In the genomic region with DNA sequence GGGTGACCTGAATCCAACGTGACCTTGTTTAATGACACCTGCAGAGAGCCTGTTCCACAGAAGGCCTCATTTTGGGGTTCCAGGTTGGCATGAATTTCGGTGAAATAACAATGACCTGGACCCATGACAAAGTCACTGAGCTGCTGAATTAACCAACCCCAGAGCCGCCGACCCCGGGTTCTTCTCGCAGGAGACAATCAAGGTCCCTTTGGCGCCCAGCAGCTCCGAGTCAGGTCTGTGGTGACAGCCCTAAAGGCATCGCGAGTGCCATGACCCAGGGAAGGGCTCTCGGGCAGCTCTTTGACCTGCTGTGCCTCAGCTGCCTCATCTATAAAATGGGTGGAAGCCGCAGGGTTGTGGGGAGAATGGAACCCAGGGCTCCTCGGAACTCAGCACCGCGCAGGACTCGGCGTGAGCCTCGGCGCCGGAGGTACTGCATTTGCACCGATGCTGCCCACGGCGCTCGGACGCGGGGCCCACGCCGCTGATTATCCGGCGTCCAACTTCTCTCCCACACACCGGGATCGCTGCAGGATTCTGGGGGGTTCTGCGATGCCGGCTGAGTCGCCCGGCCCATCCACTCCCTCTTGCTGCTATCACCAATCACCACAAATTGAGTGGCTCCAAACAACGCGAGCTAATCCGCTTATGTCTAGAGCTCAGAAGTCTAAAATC, we compare ENCODE assay signal across 16 cellular contexts. TPM values are rescaled to one million over a fixed set of nuclear protein-coding genes. Genes with fewer than 3 reads are reported as not detected.
DNase-seq lines count a peak whose midpoint lies in the region; ATAC-seq and TF ChIP-seq lines count a peak whose summit lies in the region.
"Had no signal": no experiment of that assay in that cellular context is flagged by ENCODE, and none has a peak within 500 bp of the region (broad histone marks: within the 10 kb centered on the region; RNA-seq: fewer than 3 reads in every experiment).

No MANE protein-coding gene starts in this region.

- peaks cover 36% of the 10 kb centered on the region for H3K9me3 Mint-ChIP-seq in nephron progenitor cell
- H3K9me3 Mint-ChIP-seq: CD4-positive, alpha-beta T cell had no signal

- H3K4me1 ChIP-seq in right cardiac atrium (ENCODE audit: control insufficient read depth, insufficient read depth, low read length) (no peaks in the 10 kb centered on the region), right atrium auricular region (peaks cover 0 to 6% of the 10 kb centered on the region in 2 donors)
- H3K4me1 ChIP-seq: Caco-2 had no signal

- H3K4me3 Mint-ChIP-seq in nephron progenitor cell: no peak overlapping the region
- H3K4me3 Mint-ChIP-seq: CD4-positive, alpha-beta T cell had no signal

- H3K9me3 ChIP-seq in right cardiac atrium (ENCODE audit: control insufficient read depth, low read length): no peaks in the 10 kb centered on the region
- no peaks in the 10 kb centered on the region for H3K9me3 ChIP-seq in right atrium auricular region
- no peaks in the 10 kb centered on the region for H3K9me3 ChIP-seq in WERI-Rb-1 (ENCODE audit: severe bottlenecking)

- peaks cover 9% of the 10 kb centered on the region for H3K4me1 Mint-ChIP-seq in nephron progenitor cell

- no peaks in the 10 kb centered on the region for H3K27me3 ChIP-seq in right cardiac atrium (ENCODE audit: control insufficient read depth, insufficient read depth)
- H3K27me3 ChIP-seq in right atrium auricular region: no peaks in the 10 kb centered on the region
- no peaks in the 10 kb centered on the region for H3K27me3 ChIP-seq in WERI-Rb-1 (ENCODE audit: insufficient read depth, low read depth, severe bottlenecking)

- intact Hi-C loops in right cardiac atrium (cut with DNase I): no loop called here

- peaks cover 64% of the 10 kb centered on the region for H3K36me3 Mint-ChIP-seq in nephron progenitor cell (ENCODE audit: low read depth)

- ATAC-seq in right cardiac atrium: no peak

- no peak overlapping the region for H3K27ac ChIP-seq in right cardiac atrium (ENCODE audit: low read length)
- H3K27ac ChIP-seq in right atrium auricular region: no peak overlapping the region
- no peak overlapping the region for H3K27ac ChIP-seq in WERI-Rb-1
- H3K27ac ChIP-seq: C4-2B, GM23248 had no signal

- peak overlapping the region; percentile 45 for H3K27ac Mint-ChIP-seq in nephron progenitor cell
- H3K27ac Mint-ChIP-seq: CD4-positive, alpha-beta T cell had no signal

- TF ChIP-seq CTCF in right atrium auricular region (IDR thresholded peaks at IDR 0.05) (no peak), WERI-Rb-1 (IDR thresholded peaks at IDR 0.05; ENCODE audit: low read depth, low read length) (no peak), nephron progenitor cell (IDR thresholded peaks at IDR 0.05) (no peak)

- DNase-seq in right cardiac atrium (peak in 2 of 3 donors; percentile 45 to 51), right atrium auricular region (ENCODE audit: low spot score) (no peak), WERI-Rb-1 (peak; percentile 29), nephron progenitor cell (no peak), HT-29 (ENCODE audit: low spot score) (no peak), AG08395 (ENCODE audit: low spot score) (no peak)
- DNase-seq: ACHN; AML-193; Caco-2; CD4-positive, alpha-beta T cell; GM23248; HCEC 1CT; IMR-90 had no signal

- H3K27me3 Mint-ChIP-seq in nephron progenitor cell (ENCODE audit: low read depth, poor library complexity): peaks cover 14% of the 10 kb centered on the region

- H3K4me3 ChIP-seq in right cardiac atrium (ENCODE audit: low read length): no peak overlapping the region
- H3K4me3 ChIP-seq in right atrium auricular region: no peak overlapping the region
- H3K4me3 ChIP-seq in WERI-Rb-1 (ENCODE audit: low read depth, low read length): no peak overlapping the region
- H3K4me3 ChIP-seq: GM23248 had no signal

- H3K36me3 ChIP-seq in right atrium auricular region: no peaks in the 10 kb centered on the region
- H3K36me3 ChIP-seq in WERI-Rb-1: peaks cover 20% of the 10 kb centered on the region

- 96% methylated on average over 39 of the region's 39 CpGs for WGBS in right cardiac atrium

RNA-seq across cellular contexts. Expression of a gene that starts 5.7 kb away (rescaled TPM):
- 10 to 100 TPM; 14.3 to 20.0 (median 17.6) TPM for total RNA-seq in right cardiac atrium
- polyA plus RNA-seq in right cardiac atrium: 21.0 TPM
- 10 to 100 TPM in 1 of 2 donors, 1 to 10 TPM in 1; 9.6 to 26.8 TPM for total RNA-seq in right atrium auricular region
- total RNA-seq in HT-29 (2014; rRNA removed; shearing (Covaris generic)): 0.29 TPM in 1 of 2 replicates, not detected in the other
- total RNA-seq: GM23248, IMR-90 had no signal
- polyA plus RNA-seq: GM23248 had no signal

RNA-seq across cellular contexts. Expression of a gene that starts 41.1 kb away (rescaled TPM):
- under 1 TPM; 0.28 to 0.59 (median 0.36) TPM for total RNA-seq in right cardiac atrium
- polyA plus RNA-seq in right cardiac atrium: 0.27 TPM
- not detected for total RNA-seq in right atrium auricular region
- total RNA-seq in HT-29 (2014; rRNA removed; shearing (Covaris generic)): 0.31 TPM in 1 of 2 replicates, not detected in the other
- total RNA-seq: H4, HT1080, IMR-90 had no signal

RNA-seq across cellular contexts. Expression of a gene that starts 46.2 kb away (rescaled TPM):
- total RNA-seq in right cardiac atrium (1 to 10 TPM in 1 of 4 donors, under 1 TPM in 3; 0.35 to 1.2 (median 0.63) TPM), right atrium auricular region (under 1 TPM; 0.26 to 0.55 TPM)
- 0.79 TPM for polyA plus RNA-seq in right cardiac atrium
- 0.58 TPM in 1 of 2 replicates, not detected in the other for total RNA-seq in HT-29 (2014; rRNA removed; shearing (Covaris generic))
- total RNA-seq: CD4-positive, alpha-beta T cell had no signal

RNA-seq across cellular contexts. Expression of a gene that starts 52.1 kb away (rescaled TPM):
- total RNA-seq in right cardiac atrium: 10 to 100 TPM; 10.9 to 15.6 (median 14.7) TPM
- 21.3 TPM for polyA plus RNA-seq in right cardiac atrium
- 10 to 100 TPM; 30.3 to 33.2 TPM for total RNA-seq in right atrium auricular region
- 25.8 and 32.9 TPM in 2 replicates for total RNA-seq in HT-29 (2014; rRNA removed; shearing (Covaris generic))

Comparison
In these comparisons a context has a peak if more than half of its experiments do, and no peak if none do; other contexts are left out.
1. DNase-seq: peak in right cardiac atrium (2 of 3) and WERI-Rb-1 (single experiment); none in right atrium auricular region (single experiment), nephron progenitor cell (single experiment), HT-29 (single experiment) and AG08395 (single experiment).